16 cellular contexts compared by ENCODE assay signal in the genomic region with DNA sequence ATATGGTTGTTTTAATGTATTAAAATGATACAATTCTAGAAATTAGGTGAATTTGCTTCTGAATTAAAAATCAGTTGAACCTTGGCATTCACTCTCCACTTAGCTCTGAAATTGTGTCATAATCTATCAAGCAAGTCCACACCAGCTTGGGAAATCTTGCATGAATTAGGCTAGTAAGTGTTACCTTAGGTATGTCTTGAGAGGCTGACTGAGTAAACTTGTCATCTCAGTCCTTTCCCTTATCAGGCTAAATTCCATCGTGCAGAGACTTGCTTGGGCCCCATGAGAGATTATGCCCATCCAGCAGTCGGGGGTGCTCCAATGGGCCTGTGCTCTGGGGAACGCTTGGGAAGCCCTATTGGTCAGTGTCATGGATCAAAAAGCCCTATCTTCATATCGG. TPM values are rescaled to one million over a fixed set of nuclear protein-coding genes. Genes with fewer than 3 reads are reported as not detected.
A peak's percentile ranks its signal among the peaks of the same experiment; 100 is the strongest.
DNase-seq lines count a peak whose midpoint lies in the region; ATAC-seq and TF ChIP-seq lines count a peak whose summit lies in the region.
"Had no signal": no experiment of that assay in that cellular context is flagged by ENCODE, and none has a peak within 500 bp of the region (broad histone marks: within the 10 kb centered on the region; RNA-seq: fewer than 3 reads in every experiment).

No MANE protein-coding gene starts in this region.

- H3K27ac Mint-ChIP-seq in activated CD8-positive, alpha-beta memory T cell treated with anti-CD3 and anti-CD28 coated beads, Interleukin-2, amount 10 ng/mL, durations not matched to agents 7 days and 5 days = no peak overlapping the region
- H3K27ac Mint-ChIP-seq: CD8-positive, alpha-beta memory T cell; HFFc6; IgD-negative memory B cell had no signal

- peaks cover 84% of the 10 kb centered on the region for H3K36me3 ChIP-seq in lower lobe of right lung
- H3K36me3 ChIP-seq in brain microvascular endothelial cell (replicated peaks) = peaks cover 35% of the 10 kb centered on the region

- peak; percentile 22 for DNase-seq in activated CD8-positive, alpha-beta memory T cell treated with anti-CD3 and anti-CD28 coated beads, Interleukin-2, amount 10 ng/mL, durations not matched to agents 7 days and 5 days
- no peak for DNase-seq in activated CD8-positive, alpha-beta memory T cell treated with anti-CD3 and anti-CD28 coated beads for 24 hours
- DNase-seq in epithelial cell of esophagus (ENCODE audit: low read depth) (peak; percentile 29), lower lobe of right lung (no peak), kidney glomerular epithelial cell (lab: John Stamatoyannopoulos, UW) (no peak), GM19240 (ENCODE audit: insufficient read length, low spot score) (no peak), brain microvascular endothelial cell (no peak)
- no peak for DNase-seq in stimulated activated CD4-positive, alpha-beta T cell treated with anti-CD3 and anti-CD28 coated beads, Interleukin-15, amount 100 ng/mL, for 24 hours
- DNase-seq: Caco-2; CD8-positive, alpha-beta memory T cell; DND-41; GDM1; HCEC 1CT; HFFc6 had no signal

- no peak overlapping the region for H3K4me3 Mint-ChIP-seq in activated CD8-positive, alpha-beta memory T cell treated with anti-CD3 and anti-CD28 coated beads, Interleukin-2, amount 10 ng/mL, durations not matched to agents 7 days and 5 days
- H3K4me3 Mint-ChIP-seq: CD8-positive, alpha-beta memory T cell; HFFc6; IgD-negative memory B cell had no signal

- H3K36me3 Mint-ChIP-seq in activated CD8-positive, alpha-beta memory T cell treated with anti-CD3 and anti-CD28 coated beads, Interleukin-2, amount 10 ng/mL, durations not matched to agents 7 days and 5 days = peaks cover 10% of the 10 kb centered on the region

- peaks cover 64% of the 10 kb centered on the region for H3K4me1 ChIP-seq in lower lobe of right lung

- H3K4me1 Mint-ChIP-seq in activated CD8-positive, alpha-beta memory T cell treated with anti-CD3 and anti-CD28 coated beads, Interleukin-2, amount 10 ng/mL, durations not matched to agents 7 days and 5 days = peaks cover 10% of the 10 kb centered on the region

- H3K27me3 ChIP-seq in lower lobe of right lung (ENCODE audit: low read depth) = no peaks in the 10 kb centered on the region
- no peaks in the 10 kb centered on the region for H3K27me3 ChIP-seq in brain microvascular endothelial cell (replicated peaks)

- H3K4me3 ChIP-seq in epithelial cell of esophagus (ENCODE audit: low read length) = no peak overlapping the region
- H3K4me3 ChIP-seq in lower lobe of right lung = no peak overlapping the region
- H3K4me3 ChIP-seq in brain microvascular endothelial cell (ENCODE audit: low read depth, low read length) = no peak overlapping the region

- in situ Hi-C loops in brain microvascular endothelial cell (cut with HindIII; ENCODE audit: low pct_ligation_motif_present, low sequenced_read_pairs) = loop anchor here (25.0 kb wide), 1 partner anchor 188 kb away; no protein-coding TSS in a partner anchor

- H3K9me3 ChIP-seq in lower lobe of right lung = no peaks in the 10 kb centered on the region
- H3K9me3 ChIP-seq: Caco-2 had no signal

- no peak for ATAC-seq in activated CD8-positive, alpha-beta memory T cell treated with anti-CD3 and anti-CD28 coated beads, Interleukin-2, amount 10 ng/mL, durations not matched to agents 7 days and 5 days
- ATAC-seq in lower lobe of right lung = peak; percentile 59 to 75

- TF ChIP-seq CTCF in epithelial cell of esophagus (IDR thresholded peaks at IDR 0.05; ENCODE audit: insufficient read depth, low read depth, low read length, missing control alignments) (no peak), lower lobe of right lung (IDR thresholded peaks at IDR 0.05) (no peak), brain microvascular endothelial cell (IDR thresholded peaks at IDR 0.05; ENCODE audit: low read depth, low read length, missing control alignments) (no peak)

- H3K27ac ChIP-seq in lower lobe of right lung (no peak overlapping the region), brain microvascular endothelial cell (no peak overlapping the region)
- H3K27ac ChIP-seq: 22Rv1 had no signal

- no peaks in the 10 kb centered on the region for H3K9me3 Mint-ChIP-seq in activated CD8-positive, alpha-beta memory T cell treated with anti-CD3 and anti-CD28 coated beads, Interleukin-2, amount 10 ng/mL, durations not matched to agents 7 days and 5 days (ENCODE audit: low read depth)
- H3K9me3 Mint-ChIP-seq: CD8-positive, alpha-beta memory T cell; HFFc6; IgD-negative memory B cell had no signal

- H3K27me3 Mint-ChIP-seq in activated CD8-positive, alpha-beta memory T cell treated with anti-CD3 and anti-CD28 coated beads, Interleukin-2, amount 10 ng/mL, durations not matched to agents 7 days and 5 days = peaks cover 3% of the 10 kb centered on the region
- H3K27me3 Mint-ChIP-seq: CD8-positive, alpha-beta memory T cell; IgD-negative memory B cell had no signal

- intact Hi-C loops in lower lobe of right lung (cut with DNase I) = loop anchor here (10.0 kb wide), 1 partner anchor 51 kb away; no protein-coding TSS in a partner anchor

- CTCF ChIA-PET in activated CD8-positive, alpha-beta memory T cell treated with anti-CD3 and anti-CD28 coated beads, Interleukin-2, amount 10 ng/mL, durations not matched to agents 7 days and 5 days (lab: Charles Lee) = interaction anchor here (1.3 to 1.4 kb wide), 3 partner anchors 55 to 202 kb away, joined by 3 to 4 read pairs (median 3); no protein-coding TSS in a partner anchor

RNA-seq across cellular contexts. Expression of a gene that starts 33.9 kb away (rescaled TPM):
- not detected for total RNA-seq in activated CD8-positive, alpha-beta memory T cell treated with anti-CD3 and anti-CD28 coated beads, Interleukin-2, amount 10 ng/mL, durations not matched to agents 7 days and 5 days
- 61.1 TPM for total RNA-seq in lower lobe of right lung
- total RNA-seq: HFFc6 had no signal

RNA-seq across cellular contexts. Expression of a gene that starts 55.9 kb away (rescaled TPM):
- 10 to 100 TPM; 21.9 to 33.5 TPM for total RNA-seq in activated CD8-positive, alpha-beta memory T cell treated with anti-CD3 and anti-CD28 coated beads, Interleukin-2, amount 10 ng/mL, durations not matched to agents 7 days and 5 days
- 582 TPM for total RNA-seq in lower lobe of right lung

Comparison
In these comparisons a context has a peak if more than half of its experiments do, and no peak if none do; other contexts are left out.
1. DNase-seq: peak in activated CD8-positive, alpha-beta memory T cell treated with anti-CD3 and anti-CD28 coated beads, Interleukin-2, amount 10 ng/mL, durations not matched to agents 7 days and 5 days (single experiment) and epithelial cell of esophagus (single experiment); none in activated CD8-positive, alpha-beta memory T cell treated with anti-CD3 and anti-CD28 coated beads for 24 hours (single experiment), lower lobe of right lung (single experiment), stimulated activated CD4-positive, alpha-beta T cell treated with anti-CD3 and anti-CD28 coated beads, Interleukin-15, amount 100 ng/mL, for 24 hours (single experiment), kidney glomerular epithelial cell (single experiment), GM19240 (single experiment) and brain microvascular endothelial cell (single experiment).
2. RNA of a gene that starts 33.9 kb away (total RNA-seq): 61.1 TPM in lower lobe of right lung (single experiment); not detected in activated CD8-positive, alpha-beta memory T cell treated with anti-CD3 and anti-CD28 coated beads, Interleukin-2, amount 10 ng/mL, durations not matched to agents 7 days and 5 days; every median in the first group is over 10 times any median in the second.
3. RNA of a gene that starts 55.9 kb away (total RNA-seq): 582 TPM in lower lobe of right lung (single experiment); 21.9 to 33.5 TPM in activated CD8-positive, alpha-beta memory T cell treated with anti-CD3 and anti-CD28 coated beads, Interleukin-2, amount 10 ng/mL, durations not matched to agents 7 days and 5 days; every median in the first group is over 10 times any median in the second.